Comparison of ENCODE assay signal across 1 cellular context in genomic region chr2:105329561-105330495, GRCh38.
A peak's percentile ranks its signal among the peaks of the same experiment; 100 is the strongest.
TF ChIP-seq lines count a peak whose summit lies in the region.

A gene with protein sequence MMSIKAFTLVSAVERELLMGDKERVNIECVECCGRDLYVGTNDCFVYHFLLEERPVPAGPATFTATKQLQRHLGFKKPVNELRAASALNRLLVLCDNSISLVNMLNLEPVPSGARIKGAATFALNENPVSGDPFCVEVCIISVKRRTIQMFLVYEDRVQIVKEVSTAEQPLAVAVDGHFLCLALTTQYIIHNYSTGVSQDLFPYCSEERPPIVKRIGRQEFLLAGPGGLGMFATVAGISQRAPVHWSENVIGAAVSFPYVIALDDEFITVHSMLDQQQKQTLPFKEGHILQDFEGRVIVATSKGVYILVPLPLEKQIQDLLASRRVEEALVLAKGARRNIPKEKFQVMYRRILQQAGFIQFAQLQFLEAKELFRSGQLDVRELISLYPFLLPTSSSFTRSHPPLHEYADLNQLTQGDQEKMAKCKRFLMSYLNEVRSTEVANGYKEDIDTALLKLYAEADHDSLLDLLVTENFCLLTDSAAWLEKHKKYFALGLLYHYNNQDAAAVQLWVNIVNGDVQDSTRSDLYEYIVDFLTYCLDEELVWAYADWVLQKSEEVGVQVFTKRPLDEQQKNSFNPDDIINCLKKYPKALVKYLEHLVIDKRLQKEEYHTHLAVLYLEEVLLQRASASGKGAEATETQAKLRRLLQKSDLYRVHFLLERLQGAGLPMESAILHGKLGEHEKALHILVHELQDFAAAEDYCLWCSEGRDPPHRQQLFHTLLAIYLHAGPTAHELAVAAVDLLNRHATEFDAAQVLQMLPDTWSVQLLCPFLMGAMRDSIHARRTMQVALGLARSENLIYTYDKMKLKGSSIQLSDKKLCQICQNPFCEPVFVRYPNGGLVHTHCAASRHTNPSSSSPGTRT (minus strand): TSS chr2:105329735. CDS start chr2:105308301, 21,434 bp downstream.

TF ChIP-seq in HEK293, 187 proteins besides CTCF, POLR2A, EP300 and RAD21 (continued from another document and continues in another):
- no peak for TF ChIP-seq SCRT2 (tag by site-specific recombination; IDR thresholded peaks at IDR 0.05)
- TF ChIP-seq KLF16 (tag by site-specific recombination; IDR thresholded peaks at IDR 0.05), result 0 out of 2 replicates have a peak, but pooled peaks have one; percentile 15
- TF ChIP-seq, protein P1, sequence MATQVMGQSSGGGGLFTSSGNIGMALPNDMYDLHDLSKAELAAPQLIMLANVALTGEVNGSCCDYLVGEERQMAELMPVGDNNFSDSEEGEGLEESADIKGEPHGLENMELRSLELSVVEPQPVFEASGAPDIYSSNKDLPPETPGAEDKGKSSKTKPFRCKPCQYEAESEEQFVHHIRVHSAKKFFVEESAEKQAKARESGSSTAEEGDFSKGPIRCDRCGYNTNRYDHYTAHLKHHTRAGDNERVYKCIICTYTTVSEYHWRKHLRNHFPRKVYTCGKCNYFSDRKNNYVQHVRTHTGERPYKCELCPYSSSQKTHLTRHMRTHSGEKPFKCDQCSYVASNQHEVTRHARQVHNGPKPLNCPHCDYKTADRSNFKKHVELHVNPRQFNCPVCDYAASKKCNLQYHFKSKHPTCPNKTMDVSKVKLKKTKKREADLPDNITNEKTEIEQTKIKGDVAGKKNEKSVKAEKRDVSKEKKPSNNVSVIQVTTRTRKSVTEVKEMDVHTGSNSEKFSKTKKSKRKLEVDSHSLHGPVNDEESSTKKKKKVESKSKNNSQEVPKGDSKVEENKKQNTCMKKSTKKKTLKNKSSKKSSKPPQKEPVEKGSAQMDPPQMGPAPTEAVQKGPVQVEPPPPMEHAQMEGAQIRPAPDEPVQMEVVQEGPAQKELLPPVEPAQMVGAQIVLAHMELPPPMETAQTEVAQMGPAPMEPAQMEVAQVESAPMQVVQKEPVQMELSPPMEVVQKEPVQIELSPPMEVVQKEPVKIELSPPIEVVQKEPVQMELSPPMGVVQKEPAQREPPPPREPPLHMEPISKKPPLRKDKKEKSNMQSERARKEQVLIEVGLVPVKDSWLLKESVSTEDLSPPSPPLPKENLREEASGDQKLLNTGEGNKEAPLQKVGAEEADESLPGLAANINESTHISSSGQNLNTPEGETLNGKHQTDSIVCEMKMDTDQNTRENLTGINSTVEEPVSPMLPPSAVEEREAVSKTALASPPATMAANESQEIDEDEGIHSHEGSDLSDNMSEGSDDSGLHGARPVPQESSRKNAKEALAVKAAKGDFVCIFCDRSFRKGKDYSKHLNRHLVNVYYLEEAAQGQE (tag by site-specific recombination; IDR thresholded peaks at IDR 0.05), result no peak
- TF ChIP-seq ZFP37 (tag by site-specific recombination; IDR thresholded peaks at IDR 0.05), result peak; percentile 89
- no peak for TF ChIP-seq ZNF23 (tag by site-specific recombination; IDR thresholded peaks at IDR 0.05; ENCODE audit: borderline replicate concordance)
- TF ChIP-seq BCL11B (tag by site-specific recombination; IDR thresholded peaks at IDR 0.05; ENCODE audit: low read depth), result no peak
- TF ChIP-seq ZNF184 (tag by site-specific recombination; IDR thresholded peaks at IDR 0.05), result no peak
- no peak for TF ChIP-seq ZNF600 (tag by site-specific recombination; IDR thresholded peaks at IDR 0.05)
- TF ChIP-seq MEIS1 (CRISPR knock-in tag; IDR thresholded peaks at IDR 0.05; ENCODE audit: borderline replicate concordance), result no peak
- no peak for TF ChIP-seq ZNF211 (tag by site-specific recombination; IDR thresholded peaks at IDR 0.05; ENCODE audit: low read depth)
- 0 out of 2 replicates have a peak, but pooled peaks have one; percentile 18 for TF ChIP-seq ZNF660 (tag by site-specific recombination; IDR thresholded peaks at IDR 0.05)
- TF ChIP-seq ZSCAN16 (tag by site-specific recombination; IDR thresholded peaks at IDR 0.05), result no peak
- no peak for TF ChIP-seq SP3 (tag by site-specific recombination; IDR thresholded peaks at IDR 0.05)
- TF ChIP-seq BCL11A (tag by site-specific recombination; IDR thresholded peaks at IDR 0.05; ENCODE audit: low read depth), result no peak
- TF ChIP-seq IKZF3 (tag by site-specific recombination; IDR thresholded peaks at IDR 0.05), result no peak
- TF ChIP-seq ZNF645 (tag by site-specific recombination; IDR thresholded peaks at IDR 0.05), result no peak
- no peak for TF ChIP-seq ZNF324 (tag by site-specific recombination; IDR thresholded peaks at IDR 0.05)
- peak; percentile 45; the same call in 1 of the 2 replicates for TF ChIP-seq ZNF692 (tag by site-specific recombination; IDR thresholded peaks at IDR 0.05)
- TF ChIP-seq ZNF561 (tag by site-specific recombination; IDR thresholded peaks at IDR 0.05; ENCODE audit: borderline replicate concordance), result 0 out of 2 replicates have a peak, but pooled peaks have one; percentile 34
- no peak for TF ChIP-seq ZNF132 (tag by site-specific recombination; IDR thresholded peaks at IDR 0.05; ENCODE audit: borderline replicate concordance)
- TF ChIP-seq ZNF707 (tag by site-specific recombination; IDR thresholded peaks at IDR 0.05), result no peak
- TF ChIP-seq ZNF664 (tag by site-specific recombination; IDR thresholded peaks at IDR 0.05), result no peak
- TF ChIP-seq ZNF677 (tag by site-specific recombination; IDR thresholded peaks at IDR 0.05), result no peak
- TF ChIP-seq PRDM10 (tag by site-specific recombination; IDR thresholded peaks at IDR 0.05), result peak; percentile 50; the same call in 1 of the 2 replicates
- no peak for TF ChIP-seq ZNF830 (tag by site-specific recombination; IDR thresholded peaks at IDR 0.05; ENCODE audit: low read depth)
- TF ChIP-seq ZNF658 (tag by site-specific recombination; IDR thresholded peaks at IDR 0.05), result no peak
- TF ChIP-seq ZNF488 (tag by site-specific recombination; IDR thresholded peaks at IDR 0.05), result no peak
- TF ChIP-seq ZNF394 (tag by site-specific recombination; IDR thresholded peaks at IDR 0.05; ENCODE audit: borderline replicate concordance), result no peak
- TF ChIP-seq ZBTB20 (tag by site-specific recombination; IDR thresholded peaks at IDR 0.05), result peak; percentile 80
- 0 out of 2 replicates have a peak, but pooled peaks have one; percentile 15 for TF ChIP-seq GLIS1 (tag by site-specific recombination; IDR thresholded peaks at IDR 0.05)
- TF ChIP-seq ZNF248 (tag by site-specific recombination; IDR thresholded peaks at IDR 0.05), result no peak
- 0 out of 2 replicates have a peak, but pooled peaks have one; percentile 33 for TF ChIP-seq ZSCAN30 (tag by site-specific recombination; IDR thresholded peaks at IDR 0.05)
- no peak for TF ChIP-seq ZNF623 (tag by site-specific recombination; IDR thresholded peaks at IDR 0.05)
- TF ChIP-seq ZNF629 (tag by site-specific recombination; IDR thresholded peaks at IDR 0.05), result no peak
- TF ChIP-seq ZIC2 (tag by site-specific recombination; IDR thresholded peaks at IDR 0.05), result peak; percentile 73; the same call in 1 of the 2 replicates
- no peak for TF ChIP-seq TSHZ1 (tag by site-specific recombination; IDR thresholded peaks at IDR 0.05; ENCODE audit: borderline replicate concordance)
- TF ChIP-seq, protein P2, sequence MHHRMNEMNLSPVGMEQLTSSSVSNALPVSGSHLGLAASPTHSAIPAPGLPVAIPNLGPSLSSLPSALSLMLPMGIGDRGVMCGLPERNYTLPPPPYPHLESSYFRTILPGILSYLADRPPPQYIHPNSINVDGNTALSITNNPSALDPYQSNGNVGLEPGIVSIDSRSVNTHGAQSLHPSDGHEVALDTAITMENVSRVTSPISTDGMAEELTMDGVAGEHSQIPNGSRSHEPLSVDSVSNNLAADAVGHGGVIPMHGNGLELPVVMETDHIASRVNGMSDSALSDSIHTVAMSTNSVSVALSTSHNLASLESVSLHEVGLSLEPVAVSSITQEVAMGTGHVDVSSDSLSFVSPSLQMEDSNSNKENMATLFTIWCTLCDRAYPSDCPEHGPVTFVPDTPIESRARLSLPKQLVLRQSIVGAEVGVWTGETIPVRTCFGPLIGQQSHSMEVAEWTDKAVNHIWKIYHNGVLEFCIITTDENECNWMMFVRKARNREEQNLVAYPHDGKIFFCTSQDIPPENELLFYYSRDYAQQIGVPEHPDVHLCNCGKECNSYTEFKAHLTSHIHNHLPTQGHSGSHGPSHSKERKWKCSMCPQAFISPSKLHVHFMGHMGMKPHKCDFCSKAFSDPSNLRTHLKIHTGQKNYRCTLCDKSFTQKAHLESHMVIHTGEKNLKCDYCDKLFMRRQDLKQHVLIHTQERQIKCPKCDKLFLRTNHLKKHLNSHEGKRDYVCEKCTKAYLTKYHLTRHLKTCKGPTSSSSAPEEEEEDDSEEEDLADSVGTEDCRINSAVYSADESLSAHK (tag by site-specific recombination; IDR thresholded peaks at IDR 0.05), result no peak
- TF ChIP-seq ZNF19 (tag by site-specific recombination; IDR thresholded peaks at IDR 0.05; ENCODE audit: low read depth), result no peak
- no peak for TF ChIP-seq ZSCAN4 (tag by site-specific recombination; IDR thresholded peaks at IDR 0.05)
- no peak for TF ChIP-seq WT1 (tag by site-specific recombination; IDR thresholded peaks at IDR 0.05)
